In the genomic region with DNA sequence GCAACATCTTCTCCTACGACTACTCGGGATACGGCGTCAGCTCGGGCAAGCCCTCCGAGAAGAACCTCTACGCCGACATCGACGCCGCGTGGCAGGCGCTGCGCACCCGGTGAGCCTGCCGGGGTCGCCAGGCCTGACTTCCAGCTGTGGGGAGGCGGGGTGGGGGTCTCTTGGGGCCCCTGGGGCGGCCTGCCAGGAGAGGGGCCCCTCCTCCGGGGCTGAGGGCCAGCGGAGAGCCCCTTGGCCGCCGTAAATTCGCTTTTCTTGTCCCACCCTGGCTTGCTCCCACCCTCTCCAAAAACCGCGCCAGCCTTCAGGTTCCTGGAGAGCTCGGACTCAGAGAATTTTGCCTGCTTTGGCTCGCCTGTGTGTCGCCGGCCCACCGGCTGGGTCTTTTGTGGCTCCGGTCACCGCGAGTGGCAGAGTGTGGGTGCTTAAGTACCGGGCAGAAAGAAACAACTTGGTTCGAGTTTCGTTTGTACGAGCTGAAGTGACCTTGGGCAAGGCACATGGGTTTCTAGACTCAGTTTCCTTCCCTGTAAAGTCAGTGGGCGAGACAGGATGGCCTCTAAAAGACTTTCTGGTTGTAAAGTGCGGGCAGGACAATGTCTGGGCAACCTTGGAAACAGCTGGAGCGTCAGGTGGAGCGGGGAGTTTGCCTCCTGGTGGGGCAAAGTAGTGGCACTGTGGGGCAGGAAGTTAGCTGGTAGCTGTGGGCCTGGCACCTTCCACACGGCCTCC, we compare ENCODE assay signal across 8 cellular contexts. TPM values are rescaled to one million over a fixed set of nuclear protein-coding genes. Genes with fewer than 3 reads are reported as not detected.
DNase-seq lines count a peak whose midpoint lies in the region; ATAC-seq and TF ChIP-seq lines count a peak whose summit lies in the region.

No MANE protein-coding gene starts in this region.

- peaks cover 19% of the 10 kb centered on the region for H3K4me1 Mint-ChIP-seq in activated naive CD4-positive, alpha-beta T cell treated with anti-CD3 and anti-CD28 coated beads, Interleukin-2, amount 50 U/mL, for 24 hours

- H3K36me3 ChIP-seq in right atrium auricular region, result no peaks in the 10 kb centered on the region

- no peak for TF ChIP-seq CTCF in right atrium auricular region (IDR thresholded peaks at IDR 0.05)

- no peaks in the 10 kb centered on the region for H3K9me3 Mint-ChIP-seq in activated naive CD4-positive, alpha-beta T cell treated with anti-CD3 and anti-CD28 coated beads, Interleukin-2, amount 50 U/mL, for 24 hours

- peak; percentile 5 for ATAC-seq in GM18511 (IDR thresholded peaks at IDR 0.05; ENCODE audit: unreplicated experiment)
- peak; percentile 19 for ATAC-seq in sciatic nerve
- no peak for ATAC-seq in HG03457 (IDR thresholded peaks at IDR 0.05; ENCODE audit: unreplicated experiment)

- no peaks in the 10 kb centered on the region for H3K9me3 ChIP-seq in right atrium auricular region

- no peaks in the 10 kb centered on the region for H3K36me3 Mint-ChIP-seq in activated naive CD4-positive, alpha-beta T cell treated with anti-CD3 and anti-CD28 coated beads, Interleukin-2, amount 50 U/mL, for 24 hours

- no peaks in the 10 kb centered on the region for H3K27me3 ChIP-seq in right atrium auricular region

- H3K27ac ChIP-seq in right atrium auricular region, result peak overlapping the region; percentile 55 to 67

- H3K4me3 ChIP-seq in right atrium auricular region, result peak overlapping the region; percentile 57 to 73

- peaks cover 0 to 17% of the 10 kb centered on the region in 2 donors for H3K4me1 ChIP-seq in right atrium auricular region

- DNase-seq in 8988T (peak; percentile 51), NOMO-1 treated with DMSO at 0.1 percent for 48 hours (lab: John Stamatoyannopoulos, UW; ENCODE audit: unreplicated experiment) (peak; percentile 22), right atrium auricular region (ENCODE audit: low spot score) (no peak), sciatic nerve (ENCODE audit: low spot score) (peak; percentile 59), OCI-M2 (lab: John Stamatoyannopoulos, UW; ENCODE audit: unreplicated experiment) (no peak)

- peak overlapping the region; percentile 87 for H3K27ac Mint-ChIP-seq in activated naive CD4-positive, alpha-beta T cell treated with anti-CD3 and anti-CD28 coated beads, Interleukin-2, amount 50 U/mL, for 24 hours

- no peaks in the 10 kb centered on the region for H3K27me3 Mint-ChIP-seq in activated naive CD4-positive, alpha-beta T cell treated with anti-CD3 and anti-CD28 coated beads, Interleukin-2, amount 50 U/mL, for 24 hours

- peak overlapping the region; percentile 92 for H3K4me3 Mint-ChIP-seq in activated naive CD4-positive, alpha-beta T cell treated with anti-CD3 and anti-CD28 coated beads, Interleukin-2, amount 50 U/mL, for 24 hours

- intact Hi-C loops in sciatic nerve (cut with DNase I), result no loop called here

RNA-seq across cellular contexts. Expression of gene ABHD17C, which starts 1.0 kb away (rescaled TPM):
- total RNA-seq in right atrium auricular region (1 to 10 TPM; 1.0 to 1.7 TPM), sciatic nerve (3.8 TPM)

Comparison
In these comparisons a context has a peak if more than half of its experiments do, and no peak if none do; other contexts are left out.
1. DNase-seq: peak in 8988T (single experiment), NOMO-1 treated with DMSO at 0.1 percent for 48 hours (single experiment) and sciatic nerve (single experiment); none in right atrium auricular region (single experiment) and OCI-M2 (single experiment).